In the genomic region with DNA sequence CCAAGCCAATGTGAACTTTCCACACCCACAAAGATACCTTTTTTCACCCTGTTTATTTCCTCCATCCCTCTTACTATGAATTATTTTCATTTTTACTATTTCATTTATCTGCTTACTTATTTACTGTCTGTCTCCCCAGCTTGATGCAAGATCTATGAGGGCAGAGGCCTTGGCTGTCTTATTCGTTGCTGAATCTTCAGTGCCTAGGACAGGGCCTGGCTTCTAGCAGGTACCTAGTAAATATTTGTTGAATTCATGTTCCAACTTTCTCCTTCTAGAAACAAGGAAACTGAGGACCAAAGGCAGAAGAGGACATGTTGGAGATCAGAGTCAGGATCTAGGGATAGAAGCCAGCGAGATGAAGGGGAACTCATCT, we compare ENCODE assay signal across 8 cellular contexts. TPM values are rescaled to one million over a fixed set of nuclear protein-coding genes. Genes with fewer than 3 reads are reported as not detected.
DNase-seq lines count a peak whose midpoint lies in the region; TF ChIP-seq lines count a peak whose summit lies in the region.

No MANE protein-coding gene starts in this region.

- no peaks in the 10 kb centered on the region for H3K9me3 Mint-ChIP-seq in CD4-positive, alpha-beta memory T cell
- H3K9me3 Mint-ChIP-seq in IgD-negative memory B cell = peaks cover 0 to 1% (median 0%) of the 10 kb centered on the region in 3 donors
- H3K9me3 Mint-ChIP-seq in chondrocyte (ENCODE audit: low read depth) = no peaks in the 10 kb centered on the region

- no peaks in the 10 kb centered on the region for H3K27me3 ChIP-seq in CD4-positive, alpha-beta memory T cell (ENCODE audit: insufficient read depth, low read length)
- peaks cover 40% of the 10 kb centered on the region for H3K27me3 ChIP-seq in neutrophil

- H3K36me3 Mint-ChIP-seq in CD4-positive, alpha-beta memory T cell = no peaks in the 10 kb centered on the region
- H3K36me3 Mint-ChIP-seq in IgD-negative memory B cell (peaks cover 4% of the 10 kb centered on the region), chondrocyte (ENCODE audit: low read depth) (no peaks in the 10 kb centered on the region)

- no peak for DNase-seq in CD4-positive, alpha-beta memory T cell
- DNase-seq in chondrocyte (ENCODE audit: low spot score) (no peak), amygdala (lab: John Stamatoyannopoulos, UW) (no peak), NCI-H446 (lab: John Stamatoyannopoulos, UW) (no peak), GM20000 (ENCODE audit: low spot score) (no peak)
- no peak for DNase-seq in activated CD4-positive, CD25-positive, alpha-beta regulatory T cell (lab: John Stamatoyannopoulos, UW)

- TF ChIP-seq CTCF in chondrocyte (IDR thresholded peaks at IDR 0.05) (no peak), neutrophil (IDR thresholded peaks at IDR 0.05) (no peak), GM20000 (IDR thresholded peaks at IDR 0.05; ENCODE audit: extremely low read depth, missing control alignments) (no peak)

- no peaks in the 10 kb centered on the region for H3K36me3 ChIP-seq in CD4-positive, alpha-beta memory T cell (ENCODE audit: insufficient read depth, low read length)
- no peaks in the 10 kb centered on the region for H3K36me3 ChIP-seq in neutrophil

- peaks cover 13% of the 10 kb centered on the region for H3K4me1 ChIP-seq in CD4-positive, alpha-beta memory T cell (ENCODE audit: insufficient read depth, low read length)
- H3K4me1 ChIP-seq in neutrophil (ENCODE audit: control insufficient read depth in 1 of 2, insufficient read depth in 1 of 2, low read depth in 1 of 2, low read length in 1 of 2) = peaks cover 15% of the 10 kb centered on the region in 2 experiments

- H3K4me3 ChIP-seq in CD4-positive, alpha-beta memory T cell (ENCODE audit: low read length in 2 of 2) = peak overlapping the region in 1 of 2 donors; percentile 60
- peak overlapping the region; percentile 59 to 73 for H3K4me3 ChIP-seq in neutrophil (ENCODE audit: low read depth in 1 of 2, low read length in 1 of 2)

- CTCF ChIA-PET in CD4-positive, alpha-beta memory T cell (lab: Charles Lee; ENCODE audit: partially characterized antibody) = no interaction called here

- no peaks in the 10 kb centered on the region for H3K9me3 ChIP-seq in CD4-positive, alpha-beta memory T cell (ENCODE audit: control insufficient read depth in 1 of 2, low read length in 2 of 2)
- H3K9me3 ChIP-seq in neutrophil = no peaks in the 10 kb centered on the region

- POLR2A ChIA-PET in CD4-positive, alpha-beta memory T cell (lab: Charles Lee; ENCODE audit: partially characterized antibody) = interaction anchor here (0.6 to 1.8 kb wide), 2 partner anchors 10 to 1587 kb away, joined by 3 to 5 read pairs; no protein-coding TSS in a partner anchor

- H3K27me3 Mint-ChIP-seq in CD4-positive, alpha-beta memory T cell = peaks cover 4% of the 10 kb centered on the region in 2 donors
- H3K27me3 Mint-ChIP-seq in IgD-negative memory B cell (peaks cover 16% of the 10 kb centered on the region), chondrocyte (ENCODE audit: low read depth) (no peaks in the 10 kb centered on the region)

- peak overlapping the region; percentile 53 to 94 (median 68) for H3K27ac Mint-ChIP-seq in CD4-positive, alpha-beta memory T cell
- H3K27ac Mint-ChIP-seq in IgD-negative memory B cell (peak overlapping the region in 1 of 3 donors; percentile 86), chondrocyte (ENCODE audit: unreplicated experiment) (peak overlapping the region; percentile 78)

- H3K4me1 Mint-ChIP-seq in CD4-positive, alpha-beta memory T cell = peaks cover 0 to 13% (median 6%) of the 10 kb centered on the region in 4 donors
- H3K4me1 Mint-ChIP-seq in IgD-negative memory B cell = peaks cover 3 to 7% (median 7%) of the 10 kb centered on the region in 3 donors
- peaks cover 47% of the 10 kb centered on the region for H3K4me1 Mint-ChIP-seq in chondrocyte (ENCODE audit: low read depth)

- H3K4me3 Mint-ChIP-seq in CD4-positive, alpha-beta memory T cell = peak overlapping the region; percentile 72 to 83 (median 80)
- H3K4me3 Mint-ChIP-seq in IgD-negative memory B cell (peak overlapping the region; percentile 74 to 94 (median 88)), chondrocyte (ENCODE audit: unreplicated experiment) (peak overlapping the region; percentile 66)

- H3K27ac ChIP-seq in CD4-positive, alpha-beta memory T cell (ENCODE audit: low read depth, low read length) = no peak overlapping the region
- H3K27ac ChIP-seq in neutrophil = no peak overlapping the region

- intact Hi-C loops in CD4-positive, alpha-beta memory T cell (cut with micrococcal nuclease) = loop anchor here (1.0 kb wide), 4 partner anchors 11 to 48 kb away; a partner anchor contains a TSS

RNA-seq across cellular contexts. Expression of a gene that starts 0.5 kb away (rescaled TPM):
- total RNA-seq in CD4-positive, alpha-beta memory T cell = 1 to 10 TPM; 1.4 to 2.2 TPM
- polyA plus RNA-seq in CD4-positive, alpha-beta memory T cell = not detected
- polyA plus RNA-seq in IgD-negative memory B cell = 0.18 TPM
- 87.0 to 127 TPM (median 91.9 TPM) in 3 replicates for total RNA-seq in chondrocyte

RNA-seq across cellular contexts. Expression of a gene that starts 11.3 kb away (rescaled TPM):
- 100 to 1,000 TPM; 156 to 165 TPM for total RNA-seq in CD4-positive, alpha-beta memory T cell
- polyA plus RNA-seq in CD4-positive, alpha-beta memory T cell = 10 to 100 TPM in 1 of 2 donors, 1 to 10 TPM in 1; 3.1 to 38.9 TPM
- polyA plus RNA-seq in IgD-negative memory B cell = 37.0 TPM
- total RNA-seq in chondrocyte = 130 to 147 TPM (median 140 TPM) in 3 replicates

RNA-seq across cellular contexts. Expression of a gene that starts 42.6 kb away (rescaled TPM):
- 10 to 100 TPM; 47.8 to 50.5 TPM for total RNA-seq in CD4-positive, alpha-beta memory T cell
- 100 to 1,000 TPM; 110 to 136 TPM for polyA plus RNA-seq in CD4-positive, alpha-beta memory T cell
- polyA plus RNA-seq in IgD-negative memory B cell = 145 TPM
- total RNA-seq in chondrocyte = 78.8 to 85.3 TPM (median 80.2 TPM) in 3 replicates

RNA-seq across cellular contexts. Expression of a gene that starts 53.4 kb away (rescaled TPM):
- total RNA-seq in CD4-positive, alpha-beta memory T cell = not detected
- not detected for polyA plus RNA-seq in CD4-positive, alpha-beta memory T cell
- 1.5 TPM for polyA plus RNA-seq in IgD-negative memory B cell
- total RNA-seq in chondrocyte = not detected in 3 replicates

Comparison
In these comparisons a context has a peak if more than half of its experiments do, and no peak if none do; other contexts are left out.
1. RNA of a gene that starts 0.5 kb away (total RNA-seq): 87.0 to 127 TPM in chondrocyte; 1.4 to 2.2 TPM in CD4-positive, alpha-beta memory T cell; every median in the first group is over 10 times any median in the second.
2. Peak in every context shown above with its lines, with median percentiles within 50 percentile points of each other: H3K4me3 Mint-ChIP-seq.